ENCODE assay signal across 8 cellular contexts in the genomic region with DNA sequence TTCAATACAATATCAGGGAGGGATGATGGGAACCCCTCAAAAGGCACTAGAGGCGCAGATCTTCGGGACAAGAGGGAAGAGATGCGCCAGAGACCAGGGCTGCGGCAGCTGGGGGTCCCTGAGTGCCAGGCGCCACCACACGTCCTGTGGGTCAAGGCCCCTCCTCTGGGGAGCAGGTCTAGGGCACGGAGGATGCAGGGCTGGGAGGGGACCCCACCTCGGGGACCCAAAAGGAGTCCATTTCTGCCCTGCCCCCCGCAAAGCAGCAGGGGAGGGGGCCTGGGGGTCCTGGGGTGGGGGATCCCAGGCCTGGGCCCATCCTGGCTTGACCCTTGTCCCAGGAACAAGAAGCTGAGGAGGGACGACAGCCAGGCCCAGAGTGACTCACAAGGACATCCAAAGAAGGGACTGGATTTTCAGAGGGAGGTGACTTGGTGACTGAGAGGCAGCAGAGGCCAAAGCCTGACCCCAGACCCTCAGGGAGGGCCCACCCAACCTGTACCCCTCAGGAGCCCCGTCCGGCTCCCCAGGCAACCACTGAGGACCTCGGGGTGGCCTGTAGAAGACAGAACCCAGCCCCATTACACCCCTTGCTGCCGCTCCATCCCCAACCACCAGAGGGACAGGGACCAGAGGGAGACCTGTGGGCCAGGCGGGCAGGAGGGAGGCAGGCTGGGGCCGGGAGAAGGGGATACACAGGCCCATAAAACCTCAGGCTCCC. TPM values are rescaled to one million over a fixed set of nuclear protein-coding genes. Genes with fewer than 3 reads are reported as not detected.
A peak's percentile ranks its signal among the peaks of the same experiment; 100 is the strongest.
DNase-seq lines count a peak whose midpoint lies in the region; ATAC-seq and TF ChIP-seq lines count a peak whose summit lies in the region.

No MANE protein-coding gene starts in this region.

- H3K27ac Mint-ChIP-seq in mesothelial cell of epicardium: no peak overlapping the region

- no peaks in the 10 kb centered on the region for H3K27me3 Mint-ChIP-seq in mesothelial cell of epicardium (ENCODE audit: low read depth)

- TF ChIP-seq CTCF in cardiac fibroblast (IDR thresholded peaks at IDR 0.05; ENCODE audit: low read depth, low read length): peak; percentile 58
- TF ChIP-seq CTCF in mesothelial cell of epicardium (IDR thresholded peaks at IDR 0.05; ENCODE audit: unreplicated experiment): peak; percentile 23

- H3K36me3 Mint-ChIP-seq in mesothelial cell of epicardium: peaks cover 4% of the 10 kb centered on the region

- H3K9me3 Mint-ChIP-seq in mesothelial cell of epicardium: no peaks in the 10 kb centered on the region

- H3K4me3 ChIP-seq in cardiac fibroblast (replicated peaks in 1 of 2; ENCODE audit: low read depth in 2 of 2, low read length in 2 of 2): no peak overlapping the region

- no peak for ATAC-seq in HG03139 (IDR thresholded peaks at IDR 0.05; ENCODE audit: unreplicated experiment)

- peak; percentile 15 for DNase-seq in stimulated activated CD4-positive, alpha-beta T cell treated with anti-CD3 and anti-CD28 coated beads, Interleukin-12 subunit alpha, Interleukin-12 subunit beta, amount 100 ng/mL, for 4 hours
- no peak for DNase-seq in stimulated activated CD4-positive, alpha-beta T cell treated with anti-CD3 and anti-CD28 coated beads, Interleukin-4, amount 100 ng/mL, for 4 hours
- DNase-seq in RPMI8226 (peak; percentile 59), cardiac fibroblast (ENCODE audit: low read depth in 2 of 2) (peak; percentile 50 to 55), mesothelial cell of epicardium (ENCODE audit: low spot score in 2 of 2, unreplicated experiment in 2 of 2) (no peak), NCI-H2081 treated with DMSO at 0.1 percent for 48 hours (lab: John Stamatoyannopoulos, UW) (no peak), H4 (ENCODE audit: low spot score) (no peak)

- H3K4me3 Mint-ChIP-seq in mesothelial cell of epicardium: no peak overlapping the region

- no peaks in the 10 kb centered on the region for H3K4me1 Mint-ChIP-seq in mesothelial cell of epicardium

RNA-seq across cellular contexts. Expression of a gene that starts 54.2 kb away (rescaled TPM):
- total RNA-seq in mesothelial cell of epicardium: 27.1 to 28.0 TPM (median 27.4 TPM) in 3 replicates
- total RNA-seq in H4 (2014; rRNA removed; shearing (Covaris generic)): 2.6 and 5.7 TPM in 2 replicates

RNA-seq across cellular contexts. Expression of a gene that starts 54.4 kb away (rescaled TPM):
- 1,125 to 1,180 TPM (median 1,165 TPM) in 3 replicates for total RNA-seq in mesothelial cell of epicardium
- total RNA-seq in H4 (2014; rRNA removed; shearing (Covaris generic)): 2,219 and 2,463 TPM in 2 replicates

Comparison
In these comparisons a context has a peak if more than half of its experiments do, and no peak if none do; other contexts are left out.
1. DNase-seq: peak in stimulated activated CD4-positive, alpha-beta T cell treated with anti-CD3 and anti-CD28 coated beads, Interleukin-12 subunit alpha, Interleukin-12 subunit beta, amount 100 ng/mL, for 4 hours (single experiment), RPMI8226 (single experiment) and cardiac fibroblast (2 of 2); none in stimulated activated CD4-positive, alpha-beta T cell treated with anti-CD3 and anti-CD28 coated beads, Interleukin-4, amount 100 ng/mL, for 4 hours (0 of 2), mesothelial cell of epicardium (0 of 2), NCI-H2081 treated with DMSO at 0.1 percent for 48 hours (single experiment) and H4 (single experiment).